1 cellular context compared by ENCODE assay signal in the genomic region with DNA sequence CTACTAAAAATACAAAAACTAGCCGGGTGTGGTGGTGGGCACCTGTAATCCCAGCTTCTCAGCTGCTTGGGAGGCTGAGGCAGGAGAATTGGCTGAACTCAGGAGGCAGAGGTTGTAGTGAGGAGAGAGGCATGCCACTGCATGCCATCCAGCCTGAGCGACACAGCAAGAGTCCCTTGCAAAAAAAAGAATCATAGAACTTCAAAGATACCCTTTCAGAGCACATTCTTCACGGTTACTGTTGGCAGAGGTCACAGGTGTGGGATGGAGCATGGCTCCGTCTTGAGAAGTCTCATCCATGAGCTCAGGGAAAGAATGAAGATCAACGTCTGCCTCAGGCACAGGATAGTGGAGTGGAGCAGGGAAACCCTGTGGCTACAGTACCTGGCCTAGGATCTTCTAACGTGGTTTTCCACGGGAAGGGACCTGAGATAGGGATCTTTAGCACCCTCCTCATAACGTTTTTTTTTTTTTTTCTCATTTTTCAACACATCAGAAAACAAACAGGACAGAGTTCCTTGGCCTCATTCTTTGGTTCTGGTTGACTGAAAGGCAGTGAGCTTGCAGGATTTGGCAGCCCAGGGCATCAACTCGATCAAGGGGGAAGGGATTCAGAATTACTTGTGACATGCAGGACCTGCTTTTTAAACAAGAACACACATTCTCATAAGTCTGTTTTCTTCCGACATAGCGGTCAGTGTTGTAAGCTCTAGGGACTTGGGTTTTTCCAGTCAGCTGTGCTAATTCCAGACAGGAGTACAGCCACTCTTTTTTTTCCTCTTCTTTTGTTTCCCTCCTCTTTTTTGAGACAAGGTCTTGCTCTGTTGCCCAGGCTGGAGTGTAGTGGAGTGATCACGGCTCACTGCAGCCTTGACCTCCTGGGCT.
TF ChIP-seq lines count a peak whose summit lies in the region.

No MANE protein-coding gene starts in this region.

TF ChIP-seq in HepG2, 621 proteins besides CTCF, POLR2A, EP300 and RAD21 (continues in another document):
- TF ChIP-seq ZNF160 (CRISPR knock-in tag; IDR thresholded peaks at IDR 0.05), result no peak
- no peak for TF ChIP-seq CREB1 (IDR thresholded peaks at IDR 0.05)
- no peak for TF ChIP-seq CREB1 (CRISPR knock-in tag; IDR thresholded peaks at IDR 0.05)
- 0 out of 2 replicates have a peak, but pooled peaks have one; percentile 54 for TF ChIP-seq TOPORS (CRISPR knock-in tag; IDR thresholded peaks at IDR 0.05)
- TF ChIP-seq, protein P1, sequence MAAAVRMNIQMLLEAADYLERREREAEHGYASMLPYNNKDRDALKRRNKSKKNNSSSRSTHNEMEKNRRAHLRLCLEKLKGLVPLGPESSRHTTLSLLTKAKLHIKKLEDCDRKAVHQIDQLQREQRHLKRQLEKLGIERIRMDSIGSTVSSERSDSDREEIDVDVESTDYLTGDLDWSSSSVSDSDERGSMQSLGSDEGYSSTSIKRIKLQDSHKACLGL (CRISPR knock-in tag; IDR thresholded peaks at IDR 0.05), result no peak
- no peak for TF ChIP-seq PLRG1 (conservative IDR thresholded peaks at IDR 0.05)
- TF ChIP-seq KLF13 (CRISPR knock-in tag; IDR thresholded peaks at IDR 0.05), result no peak
- TF ChIP-seq ZC3H4 (CRISPR knock-in tag; IDR thresholded peaks at IDR 0.05; ENCODE audit: borderline replicate concordance), result 0 out of 2 replicates have a peak, but pooled peaks have one; percentile 12
- no peak for TF ChIP-seq ZKSCAN1 (IDR thresholded peaks at IDR 0.05; ENCODE audit: low read length)
- no peak for TF ChIP-seq ISX (CRISPR knock-in tag; conservative IDR thresholded peaks at IDR 0.05)
- no peak for TF ChIP-seq MXI1 (IDR thresholded peaks at IDR 0.05; ENCODE audit: borderline replicate concordance, low read depth, low read length)
- TF ChIP-seq, protein P2, sequence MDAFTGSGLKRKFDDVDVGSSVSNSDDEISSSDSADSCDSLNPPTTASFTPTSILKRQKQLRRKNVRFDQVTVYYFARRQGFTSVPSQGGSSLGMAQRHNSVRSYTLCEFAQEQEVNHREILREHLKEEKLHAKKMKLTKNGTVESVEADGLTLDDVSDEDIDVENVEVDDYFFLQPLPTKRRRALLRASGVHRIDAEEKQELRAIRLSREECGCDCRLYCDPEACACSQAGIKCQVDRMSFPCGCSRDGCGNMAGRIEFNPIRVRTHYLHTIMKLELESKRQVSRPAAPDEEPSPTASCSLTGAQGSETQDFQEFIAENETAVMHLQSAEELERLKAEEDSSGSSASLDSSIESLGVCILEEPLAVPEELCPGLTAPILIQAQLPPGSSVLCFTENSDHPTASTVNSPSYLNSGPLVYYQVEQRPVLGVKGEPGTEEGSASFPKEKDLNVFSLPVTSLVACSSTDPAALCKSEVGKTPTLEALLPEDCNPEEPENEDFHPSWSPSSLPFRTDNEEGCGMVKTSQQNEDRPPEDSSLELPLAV (CRISPR knock-in tag; conservative IDR thresholded peaks at IDR 0.05; ENCODE audit: low read depth), result no peak
- TF ChIP-seq SUZ12 (IDR thresholded peaks at IDR 0.05; ENCODE audit: low read depth, low read length), result no peak
- no peak for TF ChIP-seq SRSF4 (IDR thresholded peaks at IDR 0.05; ENCODE audit: low read depth, low read length, poor library complexity, severe bottlenecking)
- TF ChIP-seq ZNF580 (CRISPR knock-in tag; IDR thresholded peaks at IDR 0.05; ENCODE audit: borderline replicate concordance, low read depth), result no peak
- 0 out of 2 replicates have a peak, but pooled peaks have one; percentile 35 for TF ChIP-seq HOXA3 (CRISPR knock-in tag; IDR thresholded peaks at IDR 0.05)
- no peak for TF ChIP-seq CERS6 (CRISPR knock-in tag; IDR thresholded peaks at IDR 0.05)
- 0 out of 2 replicates have a peak, but pooled peaks have one; percentile 27 for TF ChIP-seq ZNF256 (CRISPR knock-in tag; conservative IDR thresholded peaks at IDR 0.05)
- no peak for TF ChIP-seq ZNF780A (CRISPR knock-in tag; IDR thresholded peaks at IDR 0.05)
- no peak for TF ChIP-seq ZNF800 (CRISPR knock-in tag; IDR thresholded peaks at IDR 0.05)
- TF ChIP-seq ZNF883 (CRISPR knock-in tag; IDR thresholded peaks at IDR 0.05; ENCODE audit: not compliant biosample characterization), result peak; percentile 63
- TF ChIP-seq ZNF724P (CRISPR knock-in tag; IDR thresholded peaks at IDR 0.05; ENCODE audit: borderline replicate concordance), result no peak
- TF ChIP-seq KLF12 (CRISPR knock-in tag; IDR thresholded peaks at IDR 0.05; ENCODE audit: borderline replicate concordance), result 0 out of 2 replicates have a peak, but pooled peaks have one; percentile 32
- TF ChIP-seq ATF7-NPFF (CRISPR knock-in tag; IDR thresholded peaks at IDR 0.05; ENCODE audit: low read depth), result no peak
- TF ChIP-seq MED1 (CRISPR knock-in tag; IDR thresholded peaks at IDR 0.05), result 0 out of 2 replicates have a peak, but pooled peaks have one; percentile 10
- no peak for TF ChIP-seq ZNF337 (CRISPR knock-in tag; IDR thresholded peaks at IDR 0.05; ENCODE audit: borderline replicate concordance, low read depth)
- 0 out of 2 replicates have a peak, but pooled peaks have one; percentile 23 for TF ChIP-seq ZNF362 (CRISPR knock-in tag; IDR thresholded peaks at IDR 0.05; ENCODE audit: borderline replicate concordance)
- TF ChIP-seq RFXAP (CRISPR knock-in tag; IDR thresholded peaks at IDR 0.05; ENCODE audit: borderline replicate concordance), result 0 out of 2 replicates have a peak, but pooled peaks have one; percentile 29
- no peak for TF ChIP-seq ATM (IDR thresholded peaks at IDR 0.05; ENCODE audit: borderline replicate concordance)
- TF ChIP-seq ZNF121 (CRISPR knock-in tag; IDR thresholded peaks at IDR 0.05), result 0 out of 2 replicates have a peak, but pooled peaks have one; percentile 25
- no peak for TF ChIP-seq CREB3 (CRISPR knock-in tag; IDR thresholded peaks at IDR 0.05)
- TF ChIP-seq SSRP1 (CRISPR knock-in tag; IDR thresholded peaks at IDR 0.05), result 0 out of 2 replicates have a peak, but pooled peaks have one; percentile 17
- 0 out of 2 replicates have a peak, but pooled peaks have one; percentile 36 for TF ChIP-seq ZNF142 (CRISPR knock-in tag; IDR thresholded peaks at IDR 0.05)
- no peak for TF ChIP-seq ZNF749 (CRISPR knock-in tag; IDR thresholded peaks at IDR 0.05; ENCODE audit: borderline replicate concordance)
- no peak for TF ChIP-seq MEF2D (CRISPR knock-in tag; IDR thresholded peaks at IDR 0.05)
- peak; percentile 82 for TF ChIP-seq PAF1 (CRISPR knock-in tag; IDR thresholded peaks at IDR 0.05)
- TF ChIP-seq ZFX (CRISPR knock-in tag; IDR thresholded peaks at IDR 0.05; ENCODE audit: low read depth), result no peak
- 0 out of 2 replicates have a peak, but pooled peaks have one; percentile 43 for TF ChIP-seq TARDBP (CRISPR knock-in tag; IDR thresholded peaks at IDR 0.05)
- TF ChIP-seq TBX2 (CRISPR knock-in tag; IDR thresholded peaks at IDR 0.05; ENCODE audit: borderline replicate concordance), result no peak
- TF ChIP-seq POLR2G (IDR thresholded peaks at IDR 0.05; ENCODE audit: low read depth, low read length), result peak; percentile 71; the same call in 1 of the 2 replicates
- TF ChIP-seq RBFOX2 (IDR thresholded peaks at IDR 0.05; ENCODE audit: low read depth, low read length), result peak; percentile 68
- TF ChIP-seq CC2D1A (CRISPR knock-in tag; IDR thresholded peaks at IDR 0.05), result no peak
- peak; percentile 34; the same call in 1 of the 2 replicates for TF ChIP-seq ZC3H13 (CRISPR knock-in tag; IDR thresholded peaks at IDR 0.05)
- TF ChIP-seq ZNF775 (CRISPR knock-in tag; IDR thresholded peaks at IDR 0.05; ENCODE audit: borderline replicate concordance), result no peak
- TF ChIP-seq, protein P3, sequence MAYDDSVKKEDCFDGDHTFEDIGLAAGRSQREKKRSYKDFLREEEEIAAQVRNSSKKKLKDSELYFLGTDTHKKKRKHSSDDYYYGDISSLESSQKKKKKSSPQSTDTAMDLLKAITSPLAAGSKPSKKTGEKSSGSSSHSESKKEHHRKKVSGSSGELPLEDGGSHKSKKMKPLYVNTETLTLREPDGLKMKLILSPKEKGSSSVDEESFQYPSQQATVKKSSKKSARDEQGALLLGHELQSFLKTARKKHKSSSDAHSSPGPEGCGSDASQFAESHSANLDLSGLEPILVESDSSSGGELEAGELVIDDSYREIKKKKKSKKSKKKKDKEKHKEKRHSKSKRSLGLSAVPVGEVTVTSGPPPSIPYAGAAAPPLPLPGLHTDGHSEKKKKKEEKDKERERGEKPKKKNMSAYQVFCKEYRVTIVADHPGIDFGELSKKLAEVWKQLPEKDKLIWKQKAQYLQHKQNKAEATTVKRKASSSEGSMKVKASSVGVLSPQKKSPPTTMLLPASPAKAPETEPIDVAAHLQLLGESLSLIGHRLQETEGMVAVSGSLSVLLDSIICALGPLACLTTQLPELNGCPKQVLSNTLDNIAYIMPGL (CRISPR knock-in tag; IDR thresholded peaks at IDR 0.05; ENCODE audit: borderline replicate concordance in 1 of 2, low read depth in 1 of 2), result no peak
- peak; percentile 96 for TF ChIP-seq RBM22 (optimal IDR thresholded peaks at IDR 0.05; ENCODE audit: low read length)
